10 cellular contexts compared by ENCODE assay signal in the genomic region with DNA sequence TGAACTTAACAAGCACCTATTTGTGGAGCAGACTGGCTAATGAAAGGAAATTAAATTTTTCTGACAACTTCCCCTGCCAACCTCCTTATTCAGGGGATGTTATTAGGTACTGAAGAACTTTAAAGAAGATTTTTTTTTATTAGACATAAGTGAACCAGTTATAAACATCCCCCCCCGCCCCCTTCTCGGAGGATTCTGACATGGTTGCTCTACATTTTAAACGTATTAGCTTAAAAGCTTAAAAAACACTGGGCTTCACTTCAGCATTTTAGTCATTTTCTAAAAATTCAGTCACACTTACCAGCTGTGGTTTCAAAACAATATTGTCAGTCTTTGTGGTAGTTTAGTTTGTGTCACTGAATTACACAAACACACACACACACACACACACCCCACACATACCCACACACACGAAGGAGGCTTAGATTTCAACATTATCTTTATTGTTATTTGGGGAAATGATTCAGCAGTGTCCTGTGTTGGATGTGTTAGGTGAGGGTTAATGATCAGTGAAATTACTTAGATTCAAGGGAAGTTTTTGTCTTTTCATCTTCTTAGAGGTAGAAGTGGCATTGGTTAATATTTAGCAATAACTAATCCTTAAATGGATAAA.
A peak's percentile ranks its signal among the peaks of the same experiment; 100 is the strongest.
DNase-seq lines count a peak whose midpoint lies in the region; ATAC-seq and TF ChIP-seq lines count a peak whose summit lies in the region.
"Had no signal": no experiment of that assay in that cellular context is flagged by ENCODE, and none has a peak within 500 bp of the region (broad histone marks: within the 10 kb centered on the region; RNA-seq: fewer than 3 reads in every experiment).

No MANE protein-coding gene starts in this region.

- H3K4me3 ChIP-seq in astrocyte of the spinal cord (ENCODE audit: low read depth, low read length) (no peak overlapping the region), BE2C (ENCODE audit: low read depth, low read length) (no peak overlapping the region)
- no peak overlapping the region for H3K4me3 ChIP-seq in effector memory CD4-positive, alpha-beta T cell (ENCODE audit: insufficient read depth, low read depth, low read length, poor library complexity, severe bottlenecking)
- H3K4me3 ChIP-seq: PC-9, thoracic aorta had no signal

- no peaks in the 10 kb centered on the region; the same call in 1 of the 2 replicates for H3K4me1 ChIP-seq in BE2C
- no peaks in the 10 kb centered on the region for H3K4me1 ChIP-seq in effector memory CD4-positive, alpha-beta T cell (ENCODE audit: control insufficient read depth, insufficient read depth, low read length, poor library complexity, severe bottlenecking)

- no peak overlapping the region for H3K27ac ChIP-seq in effector memory CD4-positive, alpha-beta T cell (ENCODE audit: insufficient read depth, low read length, poor library complexity, severe bottlenecking)
- H3K27ac ChIP-seq: PC-9, thoracic aorta had no signal

- ATAC-seq in HG03565 (IDR thresholded peaks at IDR 0.05; ENCODE audit: unreplicated experiment) (no peak), GM18517 (IDR thresholded peaks at IDR 0.05; ENCODE audit: unreplicated experiment) (no peak)

- in situ Hi-C loops in ACHN (cut with HindIII; ENCODE audit: low pct_ligation_motif_present, low pct_unique_long_range_greater_than_20kb, low sequenced_read_pairs) (no loop called here), astrocyte of the spinal cord (cut with HindIII; ENCODE audit: low sequenced_read_pairs) (no loop called here)

- H3K36me3 ChIP-seq in BE2C, result no peaks in the 10 kb centered on the region
- H3K36me3 ChIP-seq in effector memory CD4-positive, alpha-beta T cell (ENCODE audit: control insufficient read depth, insufficient read depth, low read length), result no peaks in the 10 kb centered on the region
- H3K36me3 ChIP-seq: thoracic aorta had no signal

- no peaks in the 10 kb centered on the region for H3K27me3 ChIP-seq in BE2C
- H3K27me3 ChIP-seq in effector memory CD4-positive, alpha-beta T cell (replicated peaks; ENCODE audit: control insufficient read depth, insufficient read depth, low read length, poor library complexity, severe bottlenecking), result no peaks in the 10 kb centered on the region

- H3K9me3 ChIP-seq in BE2C, result no peaks in the 10 kb centered on the region
- no peaks in the 10 kb centered on the region for H3K9me3 ChIP-seq in effector memory CD4-positive, alpha-beta T cell (ENCODE audit: control insufficient read depth, low read length)
- H3K9me3 ChIP-seq: thoracic aorta had no signal

- TF ChIP-seq CTCF in astrocyte of the spinal cord (IDR thresholded peaks at IDR 0.05; ENCODE audit: low read depth, low read length) (no peak), BE2C (IDR thresholded peaks at IDR 0.05; ENCODE audit: low read depth, low read length) (no peak)

- DNase-seq in ACHN (peak; percentile 40), HK-2 (ENCODE audit: unreplicated experiment) (peak; percentile 6), astrocyte of the spinal cord (ENCODE audit: low read depth, low spot score) (peak; percentile 47), left kidney (ENCODE audit: low read depth, low spot score) (peak; percentile 54), BE2C (no peak)
- DNase-seq in effector memory CD4-positive, alpha-beta T cell, result no peak

Comparison
In these comparisons a context has a peak if more than half of its experiments do, and no peak if none do; other contexts are left out.
1. DNase-seq: peak in ACHN (single experiment), HK-2 (single experiment), astrocyte of the spinal cord (single experiment) and left kidney (single experiment); none in BE2C (single experiment) and effector memory CD4-positive, alpha-beta T cell (0 of 3).